In genomic region chr9:14437336-14438231, GRCh38 we compare ENCODE assay signal across 11 cellular contexts.
A peak's percentile ranks its signal among the peaks of the same experiment; 100 is the strongest.
DNase-seq lines count a peak whose midpoint lies in the region; ATAC-seq and TF ChIP-seq lines count a peak whose summit lies in the region.
"Had no signal": no experiment of that assay in that cellular context is flagged by ENCODE, and none has a peak within 500 bp of the region (broad histone marks: within the 10 kb centered on the region; RNA-seq: fewer than 3 reads in every experiment).

No MANE protein-coding gene starts in this region.

- no peaks in the 10 kb centered on the region for H3K27me3 ChIP-seq in prostate gland (replicated peaks; ENCODE audit: insufficient read depth)
- no peaks in the 10 kb centered on the region for H3K27me3 ChIP-seq in trophoblast cell (ENCODE audit: insufficient read depth, low read length)
- H3K27me3 ChIP-seq: right lobe of liver had no signal

- no peak for TF ChIP-seq CTCF in prostate gland (IDR thresholded peaks at IDR 0.05)

- no peak overlapping the region for H3K14ac ChIP-seq in trophoblast cell (ENCODE audit: low read length)

- DNase-seq in M059J (ENCODE audit: low read depth) (peak; percentile 17), NCI-H2227 treated with DMSO at 0.1 percent for 48 hours (lab: John Stamatoyannopoulos, UW) (peak; percentile 91), dermis blood vessel endothelial cell (peak; percentile 81), prostate gland (ENCODE audit: low spot score) (no peak), NOMO-1 treated with dmso at 0.1 percent for 144 hours (lab: John Stamatoyannopoulos, UW; ENCODE audit: unreplicated experiment) (no peak), trophoblast cell (no peak)
- DNase-seq: H7 had no signal

- no peak overlapping the region for H2BK120ac ChIP-seq in trophoblast cell (ENCODE audit: insufficient read depth, low read length, poor library complexity)

- no peak overlapping the region for H2AK5ac ChIP-seq in trophoblast cell (ENCODE audit: low read length)

- no peak overlapping the region for H3K4ac ChIP-seq in trophoblast cell (ENCODE audit: low read depth, low read length)

- no peak for TF ChIP-seq POLR2A in prostate gland (IDR thresholded peaks at IDR 0.05)

- WGBS in prostate gland: 25% methylated on average over 16 of the region's 16 CpGs
- no CpG with 5 or more reads among the region's 16 CpGs for WGBS in trophoblast cell (ENCODE audit: extremely low coverage, insufficient coverage, insufficient read length)

- H4K8ac ChIP-seq in trophoblast cell (ENCODE audit: low read depth, low read length): no peak overlapping the region

- H3K79me2 ChIP-seq in trophoblast cell (ENCODE audit: control insufficient read depth, insufficient read depth, low read length, poor library complexity): no peaks in the 10 kb centered on the region

- intact Hi-C loops in prostate gland (cut with DNase I): loop anchor here (10.0 kb wide), 1 partner anchor 1083 kb away; no protein-coding TSS in a partner anchor

- H3K36me3 ChIP-seq in prostate gland: no peaks in the 10 kb centered on the region
- no peaks in the 10 kb centered on the region for H3K36me3 ChIP-seq in trophoblast cell (ENCODE audit: control insufficient read depth in 1 of 2, insufficient read depth in 2 of 2, low read length in 2 of 2)
- H3K36me3 ChIP-seq: right lobe of liver had no signal

- peaks cover 4% of the 10 kb centered on the region for H3K4me1 ChIP-seq in prostate gland (replicated peaks)
- H3K4me1 ChIP-seq in trophoblast cell (ENCODE audit: control insufficient read depth in 1 of 2, insufficient read depth in 2 of 2, low read length in 2 of 2): peaks cover 0 to 2% of the 10 kb centered on the region in 2 experiments
- H3K4me1 ChIP-seq: right lobe of liver had no signal

- H2AFZ ChIP-seq in trophoblast cell (ENCODE audit: insufficient read depth, low read length, poor library complexity): no peak overlapping the region

- H3K27ac ChIP-seq in prostate gland: peak overlapping the region; percentile 28 to 47
- H3K27ac ChIP-seq in trophoblast cell (ENCODE audit: low read depth, low read length): no peak overlapping the region
- H3K27ac ChIP-seq: right lobe of liver had no signal

- H3K9me3 ChIP-seq in prostate gland (no peaks in the 10 kb centered on the region), trophoblast cell (ENCODE audit: insufficient read depth, low read depth, low read length) (no peaks in the 10 kb centered on the region)
- H3K9me3 ChIP-seq: right lobe of liver had no signal

- H3K79me1 ChIP-seq in trophoblast cell (ENCODE audit: low read length): no peaks in the 10 kb centered on the region

- no peak overlapping the region for H3K4me3 ChIP-seq in prostate gland
- no peak overlapping the region for H3K4me3 ChIP-seq in trophoblast cell (ENCODE audit: low read depth, low read length)
- H3K4me3 ChIP-seq: right lobe of liver had no signal

- no peak overlapping the region for H3K4me2 ChIP-seq in trophoblast cell (ENCODE audit: low read length)

- no peak overlapping the region for H3K18ac ChIP-seq in trophoblast cell (ENCODE audit: low read length)

- H3K9ac ChIP-seq in trophoblast cell (ENCODE audit: low read length): no peak overlapping the region

- no peak for ATAC-seq in GM21576 (IDR thresholded peaks at IDR 0.05; ENCODE audit: unreplicated experiment)
- no peak for ATAC-seq in GM21367 (IDR thresholded peaks at IDR 0.05; ENCODE audit: unreplicated experiment)
- ATAC-seq: esophagus mucosa had no signal

- H2BK12ac ChIP-seq in trophoblast cell (ENCODE audit: low read length): no peak overlapping the region

- no peak overlapping the region for H3K23ac ChIP-seq in trophoblast cell (ENCODE audit: low read length)

- no peak overlapping the region for H2BK5ac ChIP-seq in trophoblast cell (ENCODE audit: low read depth, low read length, poor library complexity)

- H4K12ac ChIP-seq in trophoblast cell (ENCODE audit: low read depth, low read length): no peak overlapping the region

- no peak overlapping the region for H4K91ac ChIP-seq in trophoblast cell (ENCODE audit: low read depth, low read length)

Comparison
In these comparisons a context has a peak if more than half of its experiments do, and no peak if none do; other contexts are left out.
1. DNase-seq: peak in M059J (single experiment), NCI-H2227 treated with DMSO at 0.1 percent for 48 hours (single experiment) and dermis blood vessel endothelial cell (single experiment); none in prostate gland (single experiment), NOMO-1 treated with dmso at 0.1 percent for 144 hours (single experiment) and trophoblast cell (0 of 2).